12 cellular contexts compared by ENCODE assay signal in the genomic region with DNA sequence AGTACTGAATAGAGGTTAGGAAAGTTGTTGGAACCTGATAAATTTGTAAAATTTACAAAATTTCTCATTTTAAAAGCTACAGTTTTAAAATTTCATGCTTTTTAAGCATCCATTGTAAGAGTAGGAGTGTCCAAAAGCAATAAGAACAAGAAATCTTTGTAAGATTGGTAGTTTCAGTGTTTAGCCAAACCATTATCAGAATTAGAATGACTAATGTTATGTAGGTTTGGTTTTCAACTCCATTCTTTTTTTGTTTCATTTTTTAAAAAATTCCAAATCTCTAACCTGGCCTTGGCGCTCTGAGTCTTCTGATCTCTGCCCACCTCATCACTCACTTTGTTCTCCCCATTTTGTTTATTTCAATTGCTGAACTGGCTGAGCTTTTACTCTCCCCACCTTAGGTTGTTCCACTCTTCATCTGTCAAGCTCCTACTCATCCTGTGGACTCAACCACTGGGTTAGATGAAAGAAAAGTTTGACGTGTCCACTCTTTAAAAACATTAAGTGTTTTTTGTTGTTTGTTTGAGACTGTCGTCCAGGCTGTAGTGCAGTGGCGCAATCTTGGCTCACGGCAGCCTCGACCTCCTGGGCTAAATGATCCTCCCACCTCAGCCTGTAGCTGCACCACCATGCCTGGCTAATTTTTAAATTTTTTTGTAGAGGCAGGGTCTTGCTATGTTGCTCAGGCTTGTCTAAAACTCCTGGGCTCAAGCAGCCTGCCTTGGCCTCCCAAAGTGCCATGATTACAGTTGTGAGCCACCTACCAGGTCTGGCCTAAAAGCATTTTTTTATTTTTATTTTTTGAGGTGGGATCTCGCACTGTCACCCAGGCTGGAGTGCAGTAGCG. TPM values are rescaled to one million over a fixed set of nuclear protein-coding genes. Genes with fewer than 3 reads are reported as not detected.
A peak's percentile ranks its signal among the peaks of the same experiment; 100 is the strongest.
DNase-seq lines count a peak whose midpoint lies in the region; ATAC-seq and TF ChIP-seq lines count a peak whose summit lies in the region.
"Had no signal": no experiment of that assay in that cellular context is flagged by ENCODE, and none has a peak within 500 bp of the region (broad histone marks: within the 10 kb centered on the region; RNA-seq: fewer than 3 reads in every experiment).

No MANE protein-coding gene starts in this region.

- H3K36me3 ChIP-seq in smooth muscle cell (ENCODE audit: low read depth) = no peaks in the 10 kb centered on the region

- H4K20me1 ChIP-seq in smooth muscle cell (ENCODE audit: low read depth) = peaks cover 99% of the 10 kb centered on the region

- H3F3A ChIP-seq in smooth muscle cell (ENCODE audit: low read depth) = peaks cover 9% of the 10 kb centered on the region

- peaks cover 10% of the 10 kb centered on the region for H3K4me1 ChIP-seq in right cardiac atrium (ENCODE audit: control insufficient read depth, insufficient read depth, low read length)
- H3K4me1 ChIP-seq in smooth muscle cell (ENCODE audit: low read depth) = no peaks in the 10 kb centered on the region

- H3K27me3 Mint-ChIP-seq in activated T-helper 17 cell treated with anti-CD3 and anti-CD28 coated beads, Interleukin-2, amount 50 U/mL, for 72 hours = no peaks in the 10 kb centered on the region
- H3K27me3 Mint-ChIP-seq: activated CD4-positive, alpha-beta T cell treated with anti-CD3 and anti-CD28 coated beads, Interleukin-2, amount 10 ng/mL, durations not matched to agents 7 days and 5 days; brain had no signal

- DNase-seq in activated CD4-positive, CD25-positive, alpha-beta regulatory T cell treated with anti-CD3 and anti-CD28 coated beads, Interleukin-2, amount 50 U/mL, for 72 hours = no peak
- DNase-seq in right cardiac atrium = peak in 1 of 3 donors; percentile 55
- DNase-seq in smooth muscle cell (lab: John Stamatoyannopoulos, UW; ENCODE audit: unreplicated experiment) = no peak
- DNase-seq in NCI-H2171 treated with DMSO at 0.1 percent for 48 hours (lab: John Stamatoyannopoulos, UW) = no peak
- no peak for DNase-seq in DMS79 treated with DMSO at 0.1 percent for 48 hours (lab: John Stamatoyannopoulos, UW)
- DNase-seq in KG1 (lab: John Stamatoyannopoulos, UW) = no peak
- DNase-seq: activated CD4-positive, alpha-beta T cell treated with anti-CD3 and anti-CD28 coated beads, Interleukin-2, amount 10 ng/mL, durations not matched to agents 7 days and 5 days; mucosa of descending colon; NCI-H146 had no signal

- H3K9me3 Mint-ChIP-seq in activated T-helper 17 cell treated with anti-CD3 and anti-CD28 coated beads, Interleukin-2, amount 50 U/mL, for 72 hours = no peaks in the 10 kb centered on the region

- H3K4me2 ChIP-seq in smooth muscle cell = peak overlapping the region; percentile 12

- peaks cover 100% of the 10 kb centered on the region for H3K79me2 ChIP-seq in smooth muscle cell (ENCODE audit: low read depth)

- H2AFZ ChIP-seq in smooth muscle cell (ENCODE audit: low read depth) = no peak overlapping the region

- H3K4me1 Mint-ChIP-seq in activated T-helper 17 cell treated with anti-CD3 and anti-CD28 coated beads, Interleukin-2, amount 50 U/mL, for 72 hours = peaks cover 33% of the 10 kb centered on the region

- WGBS in right cardiac atrium = 65% methylated on average over 8 of the region's 8 CpGs
- 91% methylated on average over 8 of the region's 8 CpGs for WGBS in smooth muscle cell (ENCODE audit: low lambda C conversion rate)

- TF ChIP-seq CTCF in smooth muscle cell (IDR thresholded peaks at IDR 0.05; ENCODE audit: borderline replicate concordance, insufficient read depth, poor library complexity, severe bottlenecking) = no peak

- H3K27me3 ChIP-seq in right cardiac atrium (ENCODE audit: control insufficient read depth, insufficient read depth) (no peaks in the 10 kb centered on the region), smooth muscle cell (ENCODE audit: low read depth) (no peaks in the 10 kb centered on the region)

- ATAC-seq in activated CD4-positive, CD25-positive, alpha-beta regulatory T cell treated with anti-CD3 and anti-CD28 coated beads, Interleukin-2, amount 50 U/mL, for 24 hours = peak; percentile 62 to 63
- peak; percentile 77 for ATAC-seq in activated T-helper 17 cell treated with anti-CD3 and anti-CD28 coated beads, Interleukin-2, amount 50 U/mL, for 72 hours (replicated peaks)
- peak in 1 of 2 donors; percentile 52 for ATAC-seq in right cardiac atrium
- ATAC-seq: mucosa of descending colon had no signal

- H3K4me3 ChIP-seq in right cardiac atrium (ENCODE audit: low read length) (no peak overlapping the region), smooth muscle cell (no peak overlapping the region)
- H3K4me3 ChIP-seq: mucosa of descending colon had no signal

- no peak overlapping the region for H3K9ac ChIP-seq in smooth muscle cell (ENCODE audit: low read depth)

- peak overlapping the region; percentile 46 for H3K4me3 Mint-ChIP-seq in activated T-helper 17 cell treated with anti-CD3 and anti-CD28 coated beads, Interleukin-2, amount 50 U/mL, for 72 hours
- H3K4me3 Mint-ChIP-seq: activated CD4-positive, alpha-beta T cell treated with anti-CD3 and anti-CD28 coated beads, Interleukin-2, amount 10 ng/mL, durations not matched to agents 7 days and 5 days; brain had no signal

- peak overlapping the region; percentile 89 for H3K27ac Mint-ChIP-seq in activated T-helper 17 cell treated with anti-CD3 and anti-CD28 coated beads, Interleukin-2, amount 50 U/mL, for 72 hours
- H3K27ac Mint-ChIP-seq: activated CD4-positive, alpha-beta T cell treated with anti-CD3 and anti-CD28 coated beads, Interleukin-2, amount 10 ng/mL, durations not matched to agents 7 days and 5 days had no signal

- H3K27ac ChIP-seq in right cardiac atrium (ENCODE audit: low read length) (peak overlapping the region; percentile 45), smooth muscle cell (ENCODE audit: low read depth) (peak overlapping the region; percentile 38)

- H3K9me3 ChIP-seq in right cardiac atrium (ENCODE audit: control insufficient read depth, low read length) (no peaks in the 10 kb centered on the region), smooth muscle cell (replicated peaks; ENCODE audit: low read depth) (no peaks in the 10 kb centered on the region)
- H3K9me3 ChIP-seq: mucosa of descending colon had no signal

- H3K36me3 Mint-ChIP-seq in activated T-helper 17 cell treated with anti-CD3 and anti-CD28 coated beads, Interleukin-2, amount 50 U/mL, for 72 hours (ENCODE audit: low read depth) = peaks cover 58% of the 10 kb centered on the region

- intact Hi-C loops in right cardiac atrium (cut with DNase I) = no loop called here

RNA-seq across cellular contexts. Expression of gene EP300, which starts 14.0 kb away (rescaled TPM):
- total RNA-seq in activated T-helper 17 cell treated with anti-CD3 and anti-CD28 coated beads, Interleukin-2, amount 50 U/mL, for 72 hours = 10 to 100 TPM; 58.6 to 77.2 TPM
- total RNA-seq in right cardiac atrium (10 to 100 TPM; 25.6 to 38.0 (median 35.5) TPM), smooth muscle cell (46.4 and 46.8 TPM in 2 replicates)
- polyA plus RNA-seq in right cardiac atrium (13.2 TPM), smooth muscle cell (10.3 and 27.8 TPM in 2 replicates)
